28 cellular contexts compared by ENCODE assay signal in the genomic region with DNA sequence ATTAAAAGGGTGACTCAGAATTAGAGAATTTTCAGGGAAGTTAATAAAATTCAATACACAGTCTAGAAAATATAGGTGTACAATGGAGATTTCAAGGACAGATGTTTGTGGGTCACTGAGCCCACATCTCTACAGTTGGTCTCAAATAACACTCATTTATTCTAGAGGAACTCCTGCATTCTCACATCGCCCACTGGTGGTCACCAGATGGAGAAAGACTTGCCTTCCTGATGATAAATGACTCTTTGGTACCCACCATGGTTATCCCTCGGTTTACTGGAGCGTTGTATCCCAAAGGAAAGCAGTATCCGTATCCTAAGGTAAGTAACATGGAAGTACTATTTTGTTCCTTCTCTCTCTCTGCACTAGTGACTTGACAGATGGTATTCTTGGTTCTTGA.
DNase-seq lines count a peak whose midpoint lies in the region; ATAC-seq and TF ChIP-seq lines count a peak whose summit lies in the region.
"Had no signal": no experiment of that assay in that cellular context is flagged by ENCODE, and none has a peak within 500 bp of the region (broad histone marks: within the 10 kb centered on the region; RNA-seq: fewer than 3 reads in every experiment).

No MANE protein-coding gene starts in this region.

- no peaks in the 10 kb centered on the region for H3K4me1 ChIP-seq in body of pancreas
- H3K4me1 ChIP-seq in neural progenitor cell, result no peaks in the 10 kb centered on the region
- H3K4me1 ChIP-seq: left ventricle myocardium inferior, Peyer's patch, psoas muscle, SJSA1, vagina had no signal

- WGBS in body of pancreas, 2 donors, result 85 to 89% methylated on average over 4 of the region's 4 CpGs

- TF ChIP-seq CTCF in NB4 (IDR thresholded peaks at IDR 0.05; ENCODE audit: low read depth, low read length) (peak; percentile 40), body of pancreas (IDR thresholded peaks at IDR 0.05) (peak in 4 of 7 experiments; percentile 16 to 40 (median 20)), neural progenitor cell (IDR thresholded peaks at IDR 0.05) (peak; percentile 61), nephron progenitor cell (IDR thresholded peaks at IDR 0.05) (no peak), mesothelial cell of epicardium (IDR thresholded peaks at IDR 0.05; ENCODE audit: unreplicated experiment) (no peak)

- no peak overlapping the region for H3K27ac Mint-ChIP-seq in neural progenitor cell
- H3K27ac Mint-ChIP-seq in nephron progenitor cell, result no peak overlapping the region
- no peak overlapping the region for H3K27ac Mint-ChIP-seq in mesothelial cell of epicardium
- H3K27ac Mint-ChIP-seq: activated CD4-positive, alpha-beta T cell treated with anti-CD3 and anti-CD28 coated beads, Interleukin-2, amount 10 ng/mL, durations not matched to agents 7 days and 5 days; activated CD8-positive, alpha-beta memory T cell treated with anti-CD3 and anti-CD28 coated beads, Interleukin-2, amount 10 ng/mL, durations not matched to agents 7 days and 5 days; activated naive CD4-positive, alpha-beta T cell treated with anti-CD3 and anti-CD28 coated beads, Interleukin-2, amount 50 U/mL, for 24 hours; immature natural killer cell; stimulated activated naive B cell treated with anti-CD40 and anti-IgM and Interleukin-4, amounts not matched to agents 10 μg/mL and 1 μg/mL and 100 μg/mL, for 72 hours; T-helper 17 cell had no signal

- ATAC-seq in body of pancreas (no peak), HG02610 (IDR thresholded peaks at IDR 0.05; ENCODE audit: unreplicated experiment) (no peak)
- ATAC-seq: activated CD8-positive, alpha-beta memory T cell treated with anti-CD3 and anti-CD28 coated beads, Interleukin-2, amount 10 ng/mL, durations not matched to agents 7 days and 5 days; psoas muscle; stimulated activated naive B cell treated with anti-CD40 and anti-IgM and Interleukin-4, amounts not matched to agents 10 μg/mL and 1 μg/mL and 100 μg/mL, for 72 hours; T-helper 17 cell had no signal

- no peaks in the 10 kb centered on the region for H3K9me3 ChIP-seq in body of pancreas
- H3K9me3 ChIP-seq in neural progenitor cell (ENCODE audit: low read depth), result no peaks in the 10 kb centered on the region
- H3K9me3 ChIP-seq: left ventricle myocardium inferior, Peyer's patch, psoas muscle, vagina had no signal

- DNase-seq in H4 (ENCODE audit: low spot score) (peak; percentile 4), NB4 (ENCODE audit: low read depth) (peak; percentile 20), body of pancreas (peak in 3 of 4 donors; percentile 13 to 30 (median 20)), neural progenitor cell (ENCODE audit: low spot score) (peak; percentile 40), nephron progenitor cell (no peak), mesothelial cell of epicardium (ENCODE audit: low spot score in 2 of 2, unreplicated experiment in 2 of 2) (no peak)
- DNase-seq: activated CD4-positive, alpha-beta T cell treated with anti-CD3 and anti-CD28 coated beads, Interleukin-2, amount 10 ng/mL, durations not matched to agents 7 days and 5 days; activated CD8-positive, alpha-beta memory T cell treated with anti-CD3 and anti-CD28 coated beads, Interleukin-2, amount 10 ng/mL, durations not matched to agents 7 days and 5 days; AML-193; aorta; central memory CD4-positive, alpha-beta T cell; COR-L47; dermis blood vessel endothelial cell; head of caudate nucleus; immature natural killer cell; IMR-90; left ventricle myocardium inferior; NCI-H1417 treated with DMSO at 0.1 percent for 48 hours; NCI-H2171; NCI-H748 treated with DMSO at 0.1 percent for 48 hours; Peyer's patch; psoas muscle; stimulated activated naive B cell treated with anti-CD40 and anti-IgM and Interleukin-4, amounts not matched to agents 10 μg/mL and 1 μg/mL and 100 μg/mL, for 72 hours; T-helper 17 cell had no signal

- H3K27me3 Mint-ChIP-seq in neural progenitor cell (ENCODE audit: insufficient read depth, low read depth), result no peaks in the 10 kb centered on the region
- H3K27me3 Mint-ChIP-seq in nephron progenitor cell (ENCODE audit: low read depth, poor library complexity), result no peaks in the 10 kb centered on the region
- H3K27me3 Mint-ChIP-seq in mesothelial cell of epicardium (ENCODE audit: low read depth), result no peaks in the 10 kb centered on the region
- H3K27me3 Mint-ChIP-seq: activated CD4-positive, alpha-beta T cell treated with anti-CD3 and anti-CD28 coated beads, Interleukin-2, amount 10 ng/mL, durations not matched to agents 7 days and 5 days; activated CD8-positive, alpha-beta memory T cell treated with anti-CD3 and anti-CD28 coated beads, Interleukin-2, amount 10 ng/mL, durations not matched to agents 7 days and 5 days; activated naive CD4-positive, alpha-beta T cell treated with anti-CD3 and anti-CD28 coated beads, Interleukin-2, amount 50 U/mL, for 24 hours; stimulated activated naive B cell treated with anti-CD40 and anti-IgM and Interleukin-4, amounts not matched to agents 10 μg/mL and 1 μg/mL and 100 μg/mL, for 72 hours; T-helper 17 cell had no signal

- no peak overlapping the region for H3K4me3 ChIP-seq in NB4 (ENCODE audit: low read depth, low read length)
- no peak overlapping the region for H3K4me3 ChIP-seq in body of pancreas
- no peak overlapping the region for H3K4me3 ChIP-seq in neural progenitor cell
- H3K4me3 ChIP-seq: left ventricle myocardium inferior, Peyer's patch, psoas muscle, SJSA1, vagina had no signal

- no peaks in the 10 kb centered on the region for H3F3A ChIP-seq in neural progenitor cell (ENCODE audit: low read depth)

- no peak overlapping the region for H3K4me2 ChIP-seq in neural progenitor cell

- H3K36me3 Mint-ChIP-seq in neural progenitor cell (no peaks in the 10 kb centered on the region), nephron progenitor cell (ENCODE audit: low read depth) (no peaks in the 10 kb centered on the region), mesothelial cell of epicardium (peaks cover 9% of the 10 kb centered on the region)
- H3K36me3 Mint-ChIP-seq: activated CD8-positive, alpha-beta memory T cell treated with anti-CD3 and anti-CD28 coated beads, Interleukin-2, amount 10 ng/mL, durations not matched to agents 7 days and 5 days; activated naive CD4-positive, alpha-beta T cell treated with anti-CD3 and anti-CD28 coated beads, Interleukin-2, amount 50 U/mL, for 24 hours; immature natural killer cell; stimulated activated naive B cell treated with anti-CD40 and anti-IgM and Interleukin-4, amounts not matched to agents 10 μg/mL and 1 μg/mL and 100 μg/mL, for 72 hours had no signal

- H3K9me3 Mint-ChIP-seq in neural progenitor cell (no peaks in the 10 kb centered on the region), nephron progenitor cell (no peaks in the 10 kb centered on the region), mesothelial cell of epicardium (peaks cover 3% of the 10 kb centered on the region)

- no peaks in the 10 kb centered on the region for H4K20me1 ChIP-seq in neural progenitor cell (ENCODE audit: low read depth)

- no peak overlapping the region for H3K9ac ChIP-seq in neural progenitor cell

- intact Hi-C loops in body of pancreas (cut with DNase I), result no loop called here

- no peak overlapping the region for H2AFZ ChIP-seq in neural progenitor cell (replicated peaks)

- no peak for TF ChIP-seq POLR2A in NB4 (IDR thresholded peaks at IDR 0.05; ENCODE audit: extremely low read depth, insufficient read length)
- TF ChIP-seq POLR2A in body of pancreas (IDR thresholded peaks at IDR 0.05), result no peak

- H3K27me3 ChIP-seq in body of pancreas (no peaks in the 10 kb centered on the region), neural progenitor cell (no peaks in the 10 kb centered on the region)
- H3K27me3 ChIP-seq: Peyer's patch, SJSA1, vagina had no signal

- H3K4me1 Mint-ChIP-seq in neural progenitor cell (no peaks in the 10 kb centered on the region), nephron progenitor cell (no peaks in the 10 kb centered on the region), mesothelial cell of epicardium (no peaks in the 10 kb centered on the region)
- H3K4me1 Mint-ChIP-seq: activated CD4-positive, alpha-beta T cell treated with anti-CD3 and anti-CD28 coated beads, Interleukin-2, amount 10 ng/mL, durations not matched to agents 7 days and 5 days; activated CD8-positive, alpha-beta memory T cell treated with anti-CD3 and anti-CD28 coated beads, Interleukin-2, amount 10 ng/mL, durations not matched to agents 7 days and 5 days; activated naive CD4-positive, alpha-beta T cell treated with anti-CD3 and anti-CD28 coated beads, Interleukin-2, amount 50 U/mL, for 24 hours; immature natural killer cell; stimulated activated naive B cell treated with anti-CD40 and anti-IgM and Interleukin-4, amounts not matched to agents 10 μg/mL and 1 μg/mL and 100 μg/mL, for 72 hours; T-helper 17 cell had no signal

- no peaks in the 10 kb centered on the region for H3K79me2 ChIP-seq in neural progenitor cell (ENCODE audit: low read depth)

- H3K4me3 Mint-ChIP-seq in neural progenitor cell (no peak overlapping the region), nephron progenitor cell (no peak overlapping the region), mesothelial cell of epicardium (no peak overlapping the region)
- H3K4me3 Mint-ChIP-seq: activated CD4-positive, alpha-beta T cell treated with anti-CD3 and anti-CD28 coated beads, Interleukin-2, amount 10 ng/mL, durations not matched to agents 7 days and 5 days; activated CD8-positive, alpha-beta memory T cell treated with anti-CD3 and anti-CD28 coated beads, Interleukin-2, amount 10 ng/mL, durations not matched to agents 7 days and 5 days; activated naive CD4-positive, alpha-beta T cell treated with anti-CD3 and anti-CD28 coated beads, Interleukin-2, amount 50 U/mL, for 24 hours; immature natural killer cell; stimulated activated naive B cell treated with anti-CD40 and anti-IgM and Interleukin-4, amounts not matched to agents 10 μg/mL and 1 μg/mL and 100 μg/mL, for 72 hours; T-helper 17 cell had no signal

- no peaks in the 10 kb centered on the region for H3K36me3 ChIP-seq in body of pancreas (replicated peaks in 1 of 2; ENCODE audit: insufficient read depth in 1 of 2, low read depth in 2 of 2)
- H3K36me3 ChIP-seq in neural progenitor cell, result no peaks in the 10 kb centered on the region
- H3K36me3 ChIP-seq: left ventricle myocardium inferior, Peyer's patch, SJSA1, vagina had no signal

- no peak overlapping the region for H3K27ac ChIP-seq in body of pancreas
- no peak overlapping the region for H3K27ac ChIP-seq in neural progenitor cell
- H3K27ac ChIP-seq: left ventricle myocardium inferior, Peyer's patch, psoas muscle, SJSA1, vagina had no signal

Comparison
In these comparisons a context has a peak if more than half of its experiments do, and no peak if none do; other contexts are left out.
1. DNase-seq: peak in H4 (single experiment), NB4 (single experiment), body of pancreas (3 of 4) and neural progenitor cell (single experiment); none in nephron progenitor cell (single experiment) and mesothelial cell of epicardium (0 of 2).
2. CTCF ChIP-seq: peak in NB4 (single experiment), body of pancreas (4 of 7) and neural progenitor cell (single experiment); none in nephron progenitor cell (single experiment) and mesothelial cell of epicardium (single experiment).